3 cellular contexts compared by ENCODE assay signal in genomic region chr12:80025638-80026037, GRCh38.
"Had no signal": no experiment of that assay in that cellular context is flagged by ENCODE, and none has a peak within 500 bp of the region (broad histone marks: within the 10 kb centered on the region; RNA-seq: fewer than 3 reads in every experiment).

No MANE protein-coding gene starts in this region.

- ATAC-seq: GM12878 had no signal

- DNase-seq: GDM1, GF-D8 had no signal

- H3K4me3 ChIP-seq: GM12878 had no signal
